ENCODE assay signal across 28 cellular contexts in genomic region chr15:70635895-70636294, GRCh38.
"Had no signal": no experiment of that assay in that cellular context is flagged by ENCODE, and none has a peak within 500 bp of the region (broad histone marks: within the 10 kb centered on the region; RNA-seq: fewer than 3 reads in every experiment).

No MANE protein-coding gene starts in this region.

- H3K9me3 ChIP-seq: ovary, pancreas, prostate gland, psoas muscle, right atrium auricular region, right lobe of liver, sigmoid colon, spleen had no signal

- H3K4me3 Mint-ChIP-seq: naive thymus-derived CD8-positive, alpha-beta T cell; natural killer cell; nephron; nephron progenitor cell; neural crest cell; neural progenitor cell had no signal

- H2AFZ ChIP-seq: neural progenitor cell, parathyroid adenoma had no signal

- H3K9me3 Mint-ChIP-seq: naive thymus-derived CD8-positive, alpha-beta T cell; natural killer cell; natural killer cell treated with Interleukin-12 subunit alpha and Interleukin-12 subunit beta and Interleukin-15 and Interleukin-18, amount 100 ng/mL, for 72 hours; nephron; nephron progenitor cell; neural crest cell; neural progenitor cell had no signal

- H3K9ac ChIP-seq: neural progenitor cell, parathyroid adenoma had no signal

- H3K4me3 ChIP-seq: neural progenitor cell, ovary, pancreas, prostate gland, psoas muscle, right atrium auricular region, right lobe of liver, sigmoid colon, skin epidermis, smooth muscle cell, spleen had no signal

- ATAC-seq: naive thymus-derived CD8-positive, alpha-beta T cell; natural killer cell; natural killer cell treated with Interleukin-12 subunit alpha and Interleukin-12 subunit beta and Interleukin-15 and Interleukin-18, amount 100 ng/mL, for 72 hours; pancreas; psoas muscle; right cardiac atrium; right lobe of liver; sciatic nerve had no signal

- H3K36me3 Mint-ChIP-seq: naive thymus-derived CD8-positive, alpha-beta T cell; natural killer cell; natural killer cell treated with Interleukin-12 subunit alpha and Interleukin-12 subunit beta and Interleukin-15 and Interleukin-18, amount 100 ng/mL, for 72 hours; neural progenitor cell had no signal

- H3K36me3 ChIP-seq: neural progenitor cell, ovary, pancreas, prostate gland, right atrium auricular region, right lobe of liver, sigmoid colon, spleen had no signal

- H3K79me2 ChIP-seq: parathyroid adenoma had no signal

- H3K4me1 ChIP-seq: pancreas, parathyroid adenoma, psoas muscle, right lobe of liver, sigmoid colon had no signal

- H3K27me3 ChIP-seq: neural progenitor cell, ovary, pancreas, right atrium auricular region, right lobe of liver, sigmoid colon, spleen had no signal

- DNase-seq: naive thymus-derived CD8-positive, alpha-beta T cell; natural killer cell; nephron progenitor cell; occipital lobe; ovary; pancreas; posterior cingulate gyrus; psoas muscle; retina; right cardiac atrium; right lobe of liver; sigmoid colon; small intestine; spleen; stimulated activated CD4-positive, alpha-beta T cell treated with anti-CD3 and anti-CD28 coated beads, Interleukin-12 subunit alpha, Interleukin-12 subunit beta, amount 100 ng/mL, for 4 hours; stimulated activated CD4-positive, alpha-beta T cell treated with anti-CD3 and anti-CD28 coated beads, Interleukin-15, amount 100 ng/mL, for 24 hours; stimulated activated CD4-positive, alpha-beta T cell treated with anti-CD3 and anti-CD28 coated beads, Interleukin-1b, Interleukin-23, amount 100 ng/mL, for 48 hours; stimulated activated CD4-positive, alpha-beta T cell treated with anti-CD3 and anti-CD28 coated beads, Interleukin-2, amount 100 ng/mL, for 24 hours had no signal

- H3K4me2 ChIP-seq: neural progenitor cell, smooth muscle cell had no signal

- H3K27ac Mint-ChIP-seq: nephron progenitor cell, neural progenitor cell had no signal

- H3K27ac ChIP-seq: neural progenitor cell, ovary, pancreas, parathyroid adenoma, prostate gland, psoas muscle, right atrium auricular region, right lobe of liver, sigmoid colon, skin epidermis, spleen had no signal
